ENCODE assay signal across 14 cellular contexts in the genomic region with DNA sequence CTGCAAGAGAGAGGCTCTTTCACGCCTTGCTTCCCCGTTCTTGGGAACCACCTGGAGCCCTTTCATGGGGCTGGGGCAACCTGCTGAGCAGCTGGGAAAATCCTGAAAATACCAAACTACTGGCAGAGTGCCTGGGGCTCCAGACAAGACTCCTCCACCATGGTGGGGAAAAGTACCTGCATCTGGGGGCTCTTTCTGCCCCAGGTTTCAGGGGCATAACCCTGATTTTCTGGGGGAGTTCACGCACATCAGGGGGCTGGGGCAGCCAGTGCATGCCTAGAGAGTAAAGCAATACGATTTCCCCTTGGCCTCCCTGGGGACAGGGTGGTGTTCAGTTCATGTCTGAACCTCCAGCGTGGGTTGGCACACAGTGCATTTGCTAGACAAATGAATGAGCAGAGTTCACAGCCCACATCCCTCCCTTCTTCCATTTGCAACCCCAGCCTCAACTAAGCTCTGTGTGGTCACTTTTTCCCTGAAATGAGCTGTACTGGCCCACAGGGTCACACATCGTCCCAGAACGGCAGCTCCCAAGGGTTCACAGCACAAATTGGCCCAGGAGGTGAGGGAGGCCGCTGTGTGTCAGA. TPM values are rescaled to one million over a fixed set of nuclear protein-coding genes. Genes with fewer than 3 reads are reported as not detected.
A peak's percentile ranks its signal among the peaks of the same experiment; 100 is the strongest.
DNase-seq lines count a peak whose midpoint lies in the region; ATAC-seq and TF ChIP-seq lines count a peak whose summit lies in the region.
"Had no signal": no experiment of that assay in that cellular context is flagged by ENCODE, and none has a peak within 500 bp of the region (broad histone marks: within the 10 kb centered on the region; RNA-seq: fewer than 3 reads in every experiment).

No MANE protein-coding gene starts in this region.

- ATAC-seq in heart left ventricle (peak in 3 of 4 donors; percentile 7 to 16 (median 12)), HG03045 (IDR thresholded peaks at IDR 0.05; ENCODE audit: unreplicated experiment) (peak; percentile 66), left colon (no peak)

- intact Hi-C loops in heart left ventricle (cut with DNase I), result loop anchor here in 2 of 10 donors (5.0 to 10.0 kb wide), 2 partner anchors 60 to 62 kb away; no protein-coding TSS in a partner anchor
- intact Hi-C loops in left colon (cut with DNase I, micrococcal nuclease), result no loop called here

- H4K12ac ChIP-seq in trophoblast cell (ENCODE audit: low read depth, low read length), result no peak overlapping the region

- H3K27ac ChIP-seq in heart left ventricle, result peak overlapping the region in 4 of 12 donors; percentile 20 to 59 (median 39)
- no peak overlapping the region for H3K27ac ChIP-seq in right atrium auricular region
- H3K27ac ChIP-seq in trophoblast cell (ENCODE audit: low read depth, low read length), result no peak overlapping the region
- H3K27ac ChIP-seq: psoas muscle had no signal

- no peak overlapping the region for H3K18ac ChIP-seq in trophoblast cell (ENCODE audit: low read length)

- H4K8ac ChIP-seq in trophoblast cell (ENCODE audit: low read depth, low read length), result no peak overlapping the region

- no peak overlapping the region for H3K4ac ChIP-seq in trophoblast cell (ENCODE audit: low read depth, low read length)

- H2BK12ac ChIP-seq in trophoblast cell (ENCODE audit: low read length), result no peak overlapping the region

- no peak overlapping the region for H3K14ac ChIP-seq in trophoblast cell (ENCODE audit: low read length)

- H3K27me3 ChIP-seq in heart left ventricle (no peaks in the 10 kb centered on the region), right atrium auricular region (no peaks in the 10 kb centered on the region), trophoblast cell (ENCODE audit: insufficient read depth, low read length) (no peaks in the 10 kb centered on the region)

- H3K36me3 ChIP-seq in heart left ventricle (no peaks in the 10 kb centered on the region), right atrium auricular region (no peaks in the 10 kb centered on the region), trophoblast cell (ENCODE audit: control insufficient read depth in 1 of 2, insufficient read depth in 2 of 2, low read length in 2 of 2) (no peaks in the 10 kb centered on the region)

- H3K9ac ChIP-seq in trophoblast cell (ENCODE audit: low read length), result no peak overlapping the region

- H3K79me2 ChIP-seq in trophoblast cell (ENCODE audit: control insufficient read depth, insufficient read depth, low read length, poor library complexity), result peaks cover 3% of the 10 kb centered on the region

- 58 to 81% (median 60%) methylated on average over 5 to 8 of the region's 8 CpGs for WGBS in heart left ventricle, 4 donors
- no CpG with 5 or more reads among the region's 8 CpGs for WGBS in trophoblast cell (ENCODE audit: extremely low coverage, insufficient coverage, insufficient read length)

- TF ChIP-seq CTCF in heart left ventricle (IDR thresholded peaks at IDR 0.05) (no peak), right atrium auricular region (IDR thresholded peaks at IDR 0.05) (no peak), choroid plexus epithelial cell (conservative IDR thresholded peaks at IDR 0.05; ENCODE audit: low read depth, low read length) (no peak)

- no peak overlapping the region for H3K23ac ChIP-seq in trophoblast cell (ENCODE audit: low read length)

- H3K4me1 ChIP-seq in heart left ventricle (peaks cover 0 to 32% (median 12%) of the 10 kb centered on the region in 12 donors), right atrium auricular region (peaks cover 0 to 21% of the 10 kb centered on the region in 2 donors), trophoblast cell (ENCODE audit: control insufficient read depth in 1 of 2, insufficient read depth in 2 of 2, low read length in 2 of 2) (peaks cover 3 to 10% of the 10 kb centered on the region in 2 experiments)
- H3K4me1 ChIP-seq: psoas muscle had no signal

- H3K9me3 ChIP-seq in heart left ventricle (no peaks in the 10 kb centered on the region), right atrium auricular region (no peaks in the 10 kb centered on the region), trophoblast cell (ENCODE audit: insufficient read depth, low read depth, low read length) (no peaks in the 10 kb centered on the region)
- H3K9me3 ChIP-seq: psoas muscle had no signal

- no peak for TF ChIP-seq POLR2A in heart left ventricle (IDR thresholded peaks at IDR 0.05)

- DNase-seq in heart left ventricle, result peak in 1 of 5 donors; percentile 45
- DNase-seq in right atrium auricular region (ENCODE audit: low spot score), result no peak
- peak; percentile 22 for DNase-seq in choroid plexus epithelial cell (ENCODE audit: low read depth)
- DNase-seq in stromal cell of bone marrow (ENCODE audit: low read depth), result peak; percentile 67
- no peak for DNase-seq in left colon
- DNase-seq in trophoblast cell, result no peak
- no peak for DNase-seq in SHP77 (lab: John Stamatoyannopoulos, UW)
- DNase-seq: ACHN, NCI-H510A treated with DMSO at 0.1 percent for 48 hours, psoas muscle, T1000 had no signal

- H4K91ac ChIP-seq in trophoblast cell (ENCODE audit: low read depth, low read length), result no peak overlapping the region

- H3K79me1 ChIP-seq in trophoblast cell (ENCODE audit: low read length), result peaks cover 5% of the 10 kb centered on the region

- H3K4me3 ChIP-seq in heart left ventricle, result no peak overlapping the region
- no peak overlapping the region for H3K4me3 ChIP-seq in right atrium auricular region
- H3K4me3 ChIP-seq in choroid plexus epithelial cell (ENCODE audit: low read depth, low read length), result no peak overlapping the region
- H3K4me3 ChIP-seq in trophoblast cell (ENCODE audit: low read depth, low read length), result no peak overlapping the region
- H3K4me3 ChIP-seq: psoas muscle had no signal

- H2AK5ac ChIP-seq in trophoblast cell (ENCODE audit: low read length), result no peak overlapping the region

- H2AFZ ChIP-seq in trophoblast cell (ENCODE audit: insufficient read depth, low read length, poor library complexity), result no peak overlapping the region

- H3K4me2 ChIP-seq in trophoblast cell (ENCODE audit: low read length), result no peak overlapping the region

- no peak overlapping the region for H2BK120ac ChIP-seq in trophoblast cell (ENCODE audit: insufficient read depth, low read length, poor library complexity)

- no peak overlapping the region for H2BK5ac ChIP-seq in trophoblast cell (ENCODE audit: low read depth, low read length, poor library complexity)

RNA-seq across cellular contexts. Expression of gene CDC42EP4, which starts 5.2 kb away (rescaled TPM):
- total RNA-seq in heart left ventricle (100 to 1,000 TPM in 1 of 9 donors, 10 to 100 TPM in 8; 21.8 to 103 (median 37.5) TPM), right atrium auricular region (10 to 100 TPM; 35.4 to 56.0 TPM), left colon (10 to 100 TPM; 49.6 to 65.6 TPM)
- polyA plus RNA-seq in heart left ventricle, result 10 to 100 TPM; 18.6 to 65.3 TPM
- polyA plus RNA-seq in trophoblast cell (2013), result 31.8 and 33.8 TPM in 2 replicates

RNA-seq across cellular contexts. Expression of gene CPSF4L, which starts 55.3 kb away (rescaled TPM):
- not detected for total RNA-seq in heart left ventricle
- polyA plus RNA-seq in heart left ventricle, result not detected
- not detected for total RNA-seq in right atrium auricular region
- total RNA-seq in left colon, result under 1 TPM in 1 of 2 donors, not detected in 1; 0.20 TPM
- not detected in 2 replicates for polyA plus RNA-seq in trophoblast cell (2013)
- total RNA-seq: activated T-helper 2 cell treated with anti-CD3 and anti-CD28 coated beads, Interferon-gamma antibody, Interleukin-2, Interleukin-4, amounts not matched to agents 10 μg/mL and 5 μg/mL and 100 μg/mL, durations not matched to agents 14 hours and 24 hours and 36 hours; dermis microvascular lymphatic vessel endothelial cell; psoas muscle had no signal
- polyA plus RNA-seq: psoas muscle had no signal

Comparison
In these comparisons a context has a peak if more than half of its experiments do, and no peak if none do; other contexts are left out.
1. DNase-seq: peak in choroid plexus epithelial cell (single experiment) and stromal cell of bone marrow (single experiment); none in right atrium auricular region (single experiment), left colon (0 of 2), trophoblast cell (0 of 2) and SHP77 (0 of 2).